Comparison of ENCODE assay signal across 1 cellular context in the genomic region with DNA sequence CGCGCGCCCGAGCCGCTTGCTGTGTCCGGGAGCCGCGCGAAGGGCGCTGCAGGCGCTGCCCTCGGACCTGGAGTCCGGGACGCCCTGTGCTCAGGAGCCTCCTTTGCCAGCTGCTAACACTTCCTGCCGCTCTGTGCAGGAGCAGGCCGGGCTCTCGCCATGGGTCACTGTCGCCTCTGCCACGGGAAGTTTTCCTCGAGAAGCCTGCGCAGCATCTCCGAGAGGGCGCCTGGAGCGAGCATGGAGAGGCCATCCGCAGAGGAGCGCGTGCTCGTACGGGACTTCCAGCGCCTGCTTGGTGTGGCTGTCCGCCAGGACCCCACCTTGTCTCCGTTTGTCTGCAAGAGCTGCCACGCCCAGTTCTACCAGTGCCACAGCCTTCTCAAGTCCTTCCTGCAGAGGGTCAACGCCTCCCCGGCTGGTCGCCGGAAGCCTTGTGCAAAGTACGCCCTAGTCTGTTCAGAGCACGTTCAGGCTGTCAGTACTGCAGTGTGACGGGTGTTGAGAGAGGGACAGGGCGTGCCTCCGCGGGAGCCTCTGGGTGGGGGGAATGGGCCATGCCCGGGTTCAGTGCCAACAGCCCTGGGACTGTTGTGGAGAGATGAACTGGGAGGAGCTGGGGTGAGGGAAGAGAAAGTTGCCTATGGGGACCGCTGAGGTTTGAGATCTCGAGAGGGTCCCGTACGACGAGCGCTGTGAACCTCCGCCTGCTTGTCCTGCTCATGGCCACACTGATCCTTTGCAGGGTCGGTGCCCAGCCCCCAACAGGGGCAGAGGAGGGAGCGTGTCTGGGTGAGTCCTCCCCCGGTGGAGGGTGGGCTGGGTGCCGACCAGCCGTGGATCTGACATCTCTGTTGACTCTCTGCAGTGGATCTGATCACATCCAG.
A peak's percentile ranks its signal among the peaks of the same experiment; 100 is the strongest.
TF ChIP-seq lines count a peak whose summit lies in the region.

No MANE protein-coding gene starts in this region.

TF ChIP-seq in H1, 55 proteins besides CTCF, POLR2A, EP300 and RAD21:
- TF ChIP-seq, protein P1, sequence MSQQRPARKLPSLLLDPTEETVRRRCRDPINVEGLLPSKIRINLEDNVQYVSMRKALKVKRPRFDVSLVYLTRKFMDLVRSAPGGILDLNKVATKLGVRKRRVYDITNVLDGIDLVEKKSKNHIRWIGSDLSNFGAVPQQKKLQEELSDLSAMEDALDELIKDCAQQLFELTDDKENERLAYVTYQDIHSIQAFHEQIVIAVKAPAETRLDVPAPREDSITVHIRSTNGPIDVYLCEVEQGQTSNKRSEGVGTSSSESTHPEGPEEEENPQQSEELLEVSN (IDR thresholded peaks at IDR 0.05), result 0 out of 2 replicates have a peak, but pooled peaks have one; percentile 8
- TF ChIP-seq HDAC2 (IDR thresholded peaks at IDR 0.05; ENCODE audit: borderline replicate concordance in 1 of 2, low read depth in 2 of 2, low read length in 2 of 2) (0 out of 4 replicates have a peak, but pooled peaks of 1 of the 2 experiments have one; percentile 10), SUZ12 (IDR thresholded peaks at IDR 0.05; ENCODE audit: low read length) (peak; percentile 19; the same call in 1 of the 2 replicates), ASH2L (IDR thresholded peaks at IDR 0.05; ENCODE audit: low read length) (peak; percentile 4), SIN3A (conservative IDR thresholded peaks at IDR 0.05 in 1 of 2, IDR thresholded peaks at IDR 0.05 in 1 of 2; ENCODE audit: low read depth in 1 of 2, low read length in 2 of 2) (0 out of 4 replicates have a peak, but pooled peaks of 1 of the 2 experiments have one; percentile 39), SP2 (IDR thresholded peaks at IDR 0.05; ENCODE audit: low read length) (no peak)
